Comparison of ENCODE assay signal across 11 cellular contexts in genomic region chr12:65925626-65926025, GRCh38.
DNase-seq lines count a peak whose midpoint lies in the region; ATAC-seq, FAIRE-seq and TF ChIP-seq lines count a peak whose summit lies in the region.
"Had no signal": no experiment of that assay in that cellular context is flagged by ENCODE, and none has a peak within 500 bp of the region (broad histone marks: within the 10 kb centered on the region; RNA-seq: fewer than 3 reads in every experiment).

No MANE protein-coding gene starts in this region.

- H3K4me3 ChIP-seq in RWPE2 (ENCODE audit: severe bottlenecking) (no peak overlapping the region), iPS-18a (ENCODE audit: low read length) (peak overlapping the region; percentile 28), small intestine (ENCODE audit: low read depth in 1 of 2, low read length in 2 of 2) (no peak overlapping the region)
- H3K4me3 ChIP-seq: gastroesophageal sphincter had no signal

- WGBS in small intestine, 3 donors = 8 to 34% (median 13%) methylated on average over 6 of the region's 6 CpGs

- H3K9me3 ChIP-seq in RWPE2 (ENCODE audit: severe bottlenecking) (no peaks in the 10 kb centered on the region), iPS-18a (ENCODE audit: control insufficient read depth, low read depth, low read length) (no peaks in the 10 kb centered on the region), small intestine (ENCODE audit: control insufficient read depth, low read depth) (no peaks in the 10 kb centered on the region)
- H3K9me3 ChIP-seq: gastroesophageal sphincter, Peyer's patch had no signal

- H3K27ac ChIP-seq in RWPE2 (ENCODE audit: poor library complexity, severe bottlenecking) (peak overlapping the region; percentile 34), iPS-18a (ENCODE audit: low read length) (no peak overlapping the region), small intestine (ENCODE audit: low read depth in 1 of 2, low read length in 1 of 2) (peak overlapping the region in 1 of 2 donors; percentile 46)
- H3K27ac ChIP-seq: gastroesophageal sphincter had no signal

- no peak overlapping the region for H3K9ac ChIP-seq in iPS-18a (ENCODE audit: low read length)

- H3K27me3 ChIP-seq in RWPE2 (ENCODE audit: insufficient read depth, poor library complexity, severe bottlenecking) (no peaks in the 10 kb centered on the region), iPS-18a (ENCODE audit: control insufficient read depth, insufficient read depth, low read length) (no peaks in the 10 kb centered on the region), small intestine (ENCODE audit: control insufficient read depth in 2 of 2, insufficient read depth in 2 of 2, low read length in 2 of 2) (no peaks in the 10 kb centered on the region)
- H3K27me3 ChIP-seq: Peyer's patch had no signal

- no peak for FAIRE-seq in small intestine (lab: Jason Lieb, UNC)

- H3K4me1 ChIP-seq in RWPE2 (ENCODE audit: insufficient read depth, poor library complexity, severe bottlenecking) = peaks cover 13% of the 10 kb centered on the region
- H3K4me1 ChIP-seq in iPS-18a (ENCODE audit: control insufficient read depth, low read depth, low read length) = peaks cover 38% of the 10 kb centered on the region
- H3K4me1 ChIP-seq in small intestine (ENCODE audit: control insufficient read depth in 2 of 2, insufficient read depth in 1 of 2, low read depth in 1 of 2, low read length in 1 of 2) = no peaks in the 10 kb centered on the region
- H3K4me1 ChIP-seq: gastroesophageal sphincter had no signal

- peaks cover 86% of the 10 kb centered on the region for H3K36me3 ChIP-seq in RWPE2 (ENCODE audit: low read depth)
- no peaks in the 10 kb centered on the region for H3K36me3 ChIP-seq in iPS-18a (ENCODE audit: control insufficient read depth, low read depth, low read length)
- no peaks in the 10 kb centered on the region for H3K36me3 ChIP-seq in small intestine (ENCODE audit: control insufficient read depth in 2 of 2, insufficient read depth in 2 of 2, low read length in 2 of 2)
- H3K36me3 ChIP-seq: gastroesophageal sphincter, Peyer's patch had no signal

- DNase-seq in RWPE2 (ENCODE audit: low spot score) (no peak), small intestine (peak; percentile 24)
- DNase-seq in effector CD8-positive, alpha-beta T cell (lab: John Stamatoyannopoulos, UW) = no peak
- DNase-seq in activated CD4-positive, CD25-positive, alpha-beta regulatory T cell treated with anti-CD3 and anti-CD28 coated beads, Interleukin-2, amount 50 U/mL, for 72 hours = no peak
- DNase-seq: activated CD8-positive, alpha-beta memory T cell treated with anti-CD3 and anti-CD28 coated beads, Interleukin-2, amount 50 U/mL, for 48 hours; Peyer's patch had no signal

- ATAC-seq in GM19463 (IDR thresholded peaks at IDR 0.05; ENCODE audit: unreplicated experiment) (peak; percentile 36), RWPE2 (ENCODE audit: low read depth) (no peak), GM21619 (IDR thresholded peaks at IDR 0.05; ENCODE audit: unreplicated experiment) (no peak), HG03196 (IDR thresholded peaks at IDR 0.05; ENCODE audit: unreplicated experiment) (no peak)
- ATAC-seq: gastroesophageal sphincter had no signal

- no peak for TF ChIP-seq CTCF in RWPE2 (IDR thresholded peaks at IDR 0.05; ENCODE audit: poor library complexity, severe bottlenecking)
